In genomic region chr10:49186613-49187012, GRCh38 we compare ENCODE assay signal across 1 cellular context.
TF ChIP-seq lines count a peak whose summit lies in the region.

No MANE protein-coding gene starts in this region.

TF ChIP-seq in K562, 482 proteins besides CTCF, POLR2A, EP300 and RAD21 (continued from another document):
- no peak for TF ChIP-seq THAP7 (CRISPR knock-in tag; IDR thresholded peaks at IDR 0.05)
- peak; percentile 75 for TF ChIP-seq CBFA2T2 (conservative IDR thresholded peaks at IDR 0.05)
- no peak for TF ChIP-seq NRF1 (conservative IDR thresholded peaks at IDR 0.05 in 1 of 2, IDR thresholded peaks at IDR 0.05 in 1 of 2)
- no peak for TF ChIP-seq STAG1 (CRISPR knock-in tag; IDR thresholded peaks at IDR 0.05; ENCODE audit: borderline replicate concordance)
- TF ChIP-seq TCF3 (CRISPR knock-in tag; IDR thresholded peaks at IDR 0.05), result peak; percentile 75
- TF ChIP-seq TCFL5 (CRISPR knock-in tag; conservative IDR thresholded peaks at IDR 0.05), result no peak
